In genomic region chr10:129570185-129570584, GRCh38 we compare ENCODE assay signal across 31 cellular contexts.
"Had no signal": no experiment of that assay in that cellular context is flagged by ENCODE, and none has a peak within 500 bp of the region (broad histone marks: within the 10 kb centered on the region; RNA-seq: fewer than 3 reads in every experiment).

No MANE protein-coding gene starts in this region.

- H3K4me1 Mint-ChIP-seq: nephron progenitor cell; stimulated activated naive B cell treated with anti-CD40 and anti-IgM and Interleukin-4, amounts not matched to agents 10 μg/mL and 1 μg/mL and 100 μg/mL, for 72 hours had no signal

- H3K27me3 ChIP-seq: heart right ventricle, hepatocyte, left lung, neural progenitor cell, neutrophil, ovary, stomach, testis, thyroid gland, transverse colon, upper lobe of left lung, vagina had no signal

- H3K36me3 ChIP-seq: left lung, neural progenitor cell, neutrophil, ovary, thyroid gland, transverse colon, vagina had no signal

- H3K4me2 ChIP-seq: hepatocyte, neural progenitor cell had no signal

- H3K27ac Mint-ChIP-seq: mesothelial cell of epicardium; natural killer cell; nephron progenitor cell; neural progenitor cell; progenitor cell of endocrine pancreas; stimulated activated naive B cell treated with anti-CD40 and anti-IgM and Interleukin-4, amounts not matched to agents 10 μg/mL and 1 μg/mL and 100 μg/mL, for 72 hours had no signal

- H3K36me3 Mint-ChIP-seq: mesothelial cell of epicardium, natural killer cell had no signal

- H3K9ac ChIP-seq: neural progenitor cell had no signal

- DNase-seq: heart right ventricle; islet precursor cell; left cardiac atrium; left lung; mesendoderm; naive B cell; natural killer cell; nephron progenitor cell; occipital lobe; ovary; retina; stimulated activated CD4-positive, alpha-beta T cell treated with anti-CD3 and anti-CD28 coated beads, Interleukin-12 subunit alpha, Interleukin-12 subunit beta, amount 100 ng/mL, for 4 hours; stimulated activated CD4-positive, alpha-beta T cell treated with anti-CD3 and anti-CD28 coated beads, Interleukin-15, amount 100 ng/mL, for 24 hours; stimulated activated CD4-positive, alpha-beta T cell treated with anti-CD3 and anti-CD28 coated beads, Interleukin-2, amount 100 ng/mL, for 24 hours; stimulated activated CD4-positive, alpha-beta T cell treated with anti-CD3 and anti-CD28 coated beads, Interleukin-4, amount 100 ng/mL, for 1 hour; stimulated activated naive B cell treated with anti-CD40 and anti-IgM and Interleukin-4, amounts not matched to agents 10 μg/mL and 1 μg/mL and 100 μg/mL, for 72 hours; stimulated activated naive CD8-positive, alpha-beta T cell treated with anti-CD3 and anti-CD28 coated beads, Interleukin-15, Interleukin-2, amounts not matched to agents 100 U/mL and 50 U/mL, for 24 hours; stomach; testis; thyroid gland; transverse colon had no signal

- H3K27ac ChIP-seq: heart right ventricle, hepatocyte, left lung, neural progenitor cell, neutrophil, ovary, skin epidermis, stomach, testis, thyroid gland, transverse colon, upper lobe of left lung, vagina had no signal

- H3K4me1 ChIP-seq: heart right ventricle, left lung, neural progenitor cell, testis, thyroid gland, transverse colon, upper lobe of left lung, vagina had no signal

- H3K79me2 ChIP-seq: hepatocyte had no signal

- ATAC-seq: heart right ventricle; left cardiac atrium; left lung; natural killer cell; sciatic nerve; stimulated activated naive B cell treated with anti-CD40 and anti-IgM and Interleukin-4, amounts not matched to agents 10 μg/mL and 1 μg/mL and 100 μg/mL, for 72 hours; stimulated activated naive CD8-positive, alpha-beta T cell treated with anti-CD3 and anti-CD28 coated beads, Interleukin-15, Interleukin-2, amounts not matched to agents 100 U/mL and 50 U/mL, for 24 hours had no signal

- H3K27me3 Mint-ChIP-seq: naive B cell; progenitor cell of endocrine pancreas; stimulated activated naive B cell treated with anti-CD40 and anti-IgM and Interleukin-4, amounts not matched to agents 10 μg/mL and 1 μg/mL and 100 μg/mL, for 72 hours had no signal

- H3K9me3 Mint-ChIP-seq: natural killer cell; stimulated activated naive B cell treated with anti-CD40 and anti-IgM and Interleukin-4, amounts not matched to agents 10 μg/mL and 1 μg/mL and 100 μg/mL, for 72 hours had no signal

- H3K9me3 ChIP-seq: neutrophil, ovary, stomach, testis, thyroid gland, transverse colon, upper lobe of left lung, vagina had no signal

- H3K4me3 Mint-ChIP-seq: mesothelial cell of epicardium; naive B cell; natural killer cell; nephron progenitor cell; neural progenitor cell; stimulated activated naive B cell treated with anti-CD40 and anti-IgM and Interleukin-4, amounts not matched to agents 10 μg/mL and 1 μg/mL and 100 μg/mL, for 72 hours had no signal

- H2AFZ ChIP-seq: hepatocyte, neural progenitor cell had no signal

- H3K4me3 ChIP-seq: heart right ventricle, hepatocyte, left lung, lung, neural progenitor cell, ovary, skin epidermis, stomach, testis, thyroid gland, transverse colon, upper lobe of left lung, vagina had no signal
